In genomic region chr19:50496189-50497029, GRCh38 we compare ENCODE assay signal across 1 cellular context.
A peak's percentile ranks its signal among the peaks of the same experiment; 100 is the strongest.
TF ChIP-seq lines count a peak whose summit lies in the region.

No MANE protein-coding gene starts in this region.

TF ChIP-seq in HepG2, 621 proteins besides CTCF, POLR2A, EP300 and RAD21 (continued from another document):
- no peak for TF ChIP-seq ZNF781 (CRISPR knock-in tag; IDR thresholded peaks at IDR 0.05; ENCODE audit: borderline replicate concordance, not compliant biosample characterization)
- TF ChIP-seq ELK4 (CRISPR knock-in tag; IDR thresholded peaks at IDR 0.05; ENCODE audit: borderline replicate concordance) = no peak
- TF ChIP-seq ZBTB20 (CRISPR knock-in tag; IDR thresholded peaks at IDR 0.05; ENCODE audit: borderline replicate concordance, low read depth) = no peak
- TF ChIP-seq ZFP91 (CRISPR knock-in tag; IDR thresholded peaks at IDR 0.05; ENCODE audit: borderline replicate concordance) = peak; percentile 30; the same call in 1 of the 2 replicates
- TF ChIP-seq ZFP36L1 (CRISPR knock-in tag; IDR thresholded peaks at IDR 0.05) = no peak
- TF ChIP-seq ZMYM3 (CRISPR knock-in tag; IDR thresholded peaks at IDR 0.05) = no peak; the same call in 1 of the 2 replicates
- TF ChIP-seq ZBTB7B (CRISPR knock-in tag; IDR thresholded peaks at IDR 0.05) = no peak
- TF ChIP-seq HDAC2 (CRISPR knock-in tag; IDR thresholded peaks at IDR 0.05) = peak; percentile 23; the same call in 1 of the 2 replicates
- TF ChIP-seq RXRB (CRISPR knock-in tag; IDR thresholded peaks at IDR 0.05; ENCODE audit: borderline replicate concordance) = 0 out of 2 replicates have a peak, but pooled peaks have one; percentile 33
- 0 out of 2 replicates have a peak, but pooled peaks have one; percentile 27 for TF ChIP-seq KDM2A (CRISPR knock-in tag; IDR thresholded peaks at IDR 0.05; ENCODE audit: borderline replicate concordance, low read depth)
- no peak for TF ChIP-seq CENPX (CRISPR knock-in tag; IDR thresholded peaks at IDR 0.05)
- peak; percentile 90 for TF ChIP-seq ZNF770 (CRISPR knock-in tag; IDR thresholded peaks at IDR 0.05)
- peak; percentile 35; the same call in 1 of the 2 replicates for TF ChIP-seq GATAD2A (CRISPR knock-in tag; IDR thresholded peaks at IDR 0.05)
- peak; percentile 48 for TF ChIP-seq XRCC5 (optimal IDR thresholded peaks at IDR 0.05; ENCODE audit: low read length)
- peak; percentile 30; the same call in 1 of the 2 replicates for TF ChIP-seq THRA (CRISPR knock-in tag; IDR thresholded peaks at IDR 0.05; ENCODE audit: borderline replicate concordance)
- TF ChIP-seq NFAT5 (CRISPR knock-in tag; IDR thresholded peaks at IDR 0.05) = no peak
- peak; percentile 98 for TF ChIP-seq ZKSCAN8 (CRISPR knock-in tag; IDR thresholded peaks at IDR 0.05; ENCODE audit: borderline replicate concordance)
- no peak for TF ChIP-seq CBX5 (CRISPR knock-in tag; IDR thresholded peaks at IDR 0.05; ENCODE audit: borderline replicate concordance)
- no peak for TF ChIP-seq ZBTB42 (CRISPR knock-in tag; IDR thresholded peaks at IDR 0.05)
- peak; percentile 26; the same call in 1 of the 2 replicates for TF ChIP-seq TBX2 (CRISPR knock-in tag; IDR thresholded peaks at IDR 0.05; ENCODE audit: borderline replicate concordance)
- no peak for TF ChIP-seq RNF2 (conservative IDR thresholded peaks at IDR 0.05; ENCODE audit: low read depth)
